Comparison of ENCODE assay signal across 8 cellular contexts in genomic region chr9:9942764-9943424, GRCh38.
DNase-seq lines count a peak whose midpoint lies in the region; ATAC-seq and TF ChIP-seq lines count a peak whose summit lies in the region.

No MANE protein-coding gene starts in this region.

- POLR2A ChIA-PET in activated CD4-positive, alpha-beta memory T cell treated with anti-CD3 and anti-CD28 coated beads for 36 hours (lab: Charles Lee): no interaction called here

- H3K27ac Mint-ChIP-seq in activated CD4-positive, alpha-beta memory T cell treated with anti-CD3 and anti-CD28 coated beads for 36 hours: no peak overlapping the region

- H3K4me1 Mint-ChIP-seq in activated CD4-positive, alpha-beta memory T cell treated with anti-CD3 and anti-CD28 coated beads for 36 hours (ENCODE audit: low read depth): no peaks in the 10 kb centered on the region

- H3K4me3 Mint-ChIP-seq in activated CD4-positive, alpha-beta memory T cell treated with anti-CD3 and anti-CD28 coated beads for 36 hours: no peak overlapping the region

- no peaks in the 10 kb centered on the region for H3K27me3 Mint-ChIP-seq in activated CD4-positive, alpha-beta memory T cell treated with anti-CD3 and anti-CD28 coated beads for 36 hours

- H3K9me3 Mint-ChIP-seq in activated CD4-positive, alpha-beta memory T cell treated with anti-CD3 and anti-CD28 coated beads for 36 hours: no peaks in the 10 kb centered on the region

- TF ChIP-seq CTCF in C4-2B (conservative IDR thresholded peaks at IDR 0.05): peak; percentile 95

- peak; percentile 78 for ATAC-seq in GM18907 (IDR thresholded peaks at IDR 0.05; ENCODE audit: unreplicated experiment)
- peak; percentile 89 for ATAC-seq in HG03159 (IDR thresholded peaks at IDR 0.05; ENCODE audit: unreplicated experiment)
- ATAC-seq in stimulated activated naive CD8-positive, alpha-beta T cell treated with anti-CD3 and anti-CD28 coated beads, Interleukin-15, Interleukin-2, amounts not matched to agents 100 U/mL and 50 U/mL, for 24 hours: peak; percentile 65

- CTCF ChIA-PET in activated CD4-positive, alpha-beta memory T cell treated with anti-CD3 and anti-CD28 coated beads for 36 hours (lab: Charles Lee): interaction anchor here (0.5 to 2.5 kb wide), 15 partner anchors 8 to 143 kb away, joined by 3 to 8 read pairs (median 4); no protein-coding TSS in a partner anchor

- intact Hi-C loops in activated CD4-positive, alpha-beta memory T cell treated with anti-CD3 and anti-CD28 coated beads for 36 hours (cut with micrococcal nuclease): loop anchor here (5.0 kb wide), 1 partner anchor 336 kb away; no protein-coding TSS in a partner anchor

- DNase-seq in NCI-H345 (lab: John Stamatoyannopoulos, UW) (peak; percentile 59), epidermal melanocyte (ENCODE audit: insufficient read length, low spot score) (peak; percentile 56), middle frontal gyrus (ENCODE audit: extremely low spot score, low spot score) (peak; percentile 69)
- peak; percentile 70 for DNase-seq in activated CD4-positive, alpha-beta memory T cell treated with anti-CD3 and anti-CD28 coated beads for 36 hours
- peak; percentile 57 for DNase-seq in stimulated activated naive CD8-positive, alpha-beta T cell treated with anti-CD3 and anti-CD28 coated beads, Interleukin-15, Interleukin-2, amounts not matched to agents 100 U/mL and 50 U/mL, for 24 hours

- H3K27ac ChIP-seq in C4-2B: no peak overlapping the region

- no peaks in the 10 kb centered on the region for H3K36me3 Mint-ChIP-seq in activated CD4-positive, alpha-beta memory T cell treated with anti-CD3 and anti-CD28 coated beads for 36 hours
